ENCODE assay signal across 23 cellular contexts in the genomic region with DNA sequence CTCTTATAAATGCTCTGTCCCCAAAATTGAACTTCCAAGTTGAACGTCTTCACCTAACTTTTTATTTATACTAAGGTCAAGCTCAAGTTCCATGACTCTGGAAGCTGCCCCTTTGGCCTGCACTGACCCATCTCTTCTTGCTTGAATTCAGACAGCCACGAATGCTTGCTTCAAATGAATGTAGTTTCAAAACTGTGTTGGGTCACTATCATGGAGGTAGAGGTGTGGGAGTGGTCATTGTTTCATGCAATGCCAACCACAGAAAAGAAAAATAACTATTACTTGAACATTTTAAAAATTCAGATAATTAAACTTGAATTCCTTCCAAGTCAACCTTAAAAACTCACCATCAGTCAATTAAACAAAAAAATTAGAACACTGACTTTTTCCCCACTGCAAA. TPM values are rescaled to one million over a fixed set of nuclear protein-coding genes. Genes with fewer than 3 reads are reported as not detected.
A peak's percentile ranks its signal among the peaks of the same experiment; 100 is the strongest.
DNase-seq lines count a peak whose midpoint lies in the region; ATAC-seq, FAIRE-seq and TF ChIP-seq lines count a peak whose summit lies in the region.
"Had no signal": no experiment of that assay in that cellular context is flagged by ENCODE, and none has a peak within 500 bp of the region (broad histone marks: within the 10 kb centered on the region; RNA-seq: fewer than 3 reads in every experiment).

No MANE protein-coding gene starts in this region.

- H3K36me3 ChIP-seq in mammary epithelial cell (ENCODE audit: insufficient read depth, low read length) = peaks cover 6% of the 10 kb centered on the region
- no peaks in the 10 kb centered on the region for H3K36me3 ChIP-seq in breast epithelium
- H3K36me3 ChIP-seq in Loucy (ENCODE audit: insufficient read depth, low read length) = peaks cover 3% of the 10 kb centered on the region; the same call in 1 of the 2 replicates
- peaks cover 39% of the 10 kb centered on the region for H3K36me3 ChIP-seq in K562 (ENCODE audit: control insufficient read depth, insufficient read depth, low read length)

- no peak for DNase-seq in mammary epithelial cell
- no peak for DNase-seq in breast epithelium (ENCODE audit: low spot score in 2 of 2)
- peak in 1 of 4 experiments; percentile 37 for DNase-seq in K562 (ENCODE audit: extremely low read depth in 1 of 4, low spot score in 3 of 4)
- no peak for DNase-seq in left colon
- no peak for DNase-seq in NCI-H1694 (lab: John Stamatoyannopoulos, UW)
- DNase-seq: C1 segment of cervical spinal cord, DMS79 treated with DMSO at 0.1 percent for 48 hours, H9, MG63, NCI-H1092, NCI-H1436 treated with DMSO at 0.1 percent for 48 hours, NCI-H2081, NCI-H2171 treated with DMSO at 0.1 percent for 48 hours, NCI-H446, NCI-H69, RPMI8226, SIG-M5 had no signal

- BruUV-seq in mammary epithelial cell (replicated peaks; lab: Mats Ljungman, UMichigan) (TSS peak; percentile 5), K562 (replicated peaks; lab: Mats Ljungman, UMichigan) (no TSS peak)

- WGBS in mammary epithelial cell (ENCODE audit: low coverage, missing lambda C conversion rate) = 53% methylated on average over 2 of the region's 2 CpGs
- 3% methylated on average over 2 of the region's 2 CpGs for WGBS in K562 (ENCODE audit: insufficient coverage, low coverage, missing lambda C conversion rate)

- peaks cover 12% of the 10 kb centered on the region for H3K4me1 ChIP-seq in mammary epithelial cell (ENCODE audit: insufficient read depth, low read length)
- H3K4me1 ChIP-seq in breast epithelium = peaks cover 4 to 12% of the 10 kb centered on the region in 2 donors
- peaks cover 42% of the 10 kb centered on the region for H3K4me1 ChIP-seq in Loucy (ENCODE audit: insufficient read depth, low read length, poor library complexity, severe bottlenecking)
- H3K4me1 ChIP-seq in K562 (replicated peaks in 1 of 2; ENCODE audit: control insufficient read depth in 2 of 2, insufficient read depth in 2 of 2, low read length in 2 of 2) = peaks cover 0 to 14% of the 10 kb centered on the region in 2 experiments; a peak in 3 of 5 replicates

- no peak overlapping the region for H3K4me3 ChIP-seq in mammary epithelial cell (replicated peaks in 1 of 3; ENCODE audit: insufficient read depth in 1 of 3, low read depth in 2 of 3, low read length in 3 of 3)
- H3K4me3 ChIP-seq in breast epithelium = no peak overlapping the region
- H3K4me3 ChIP-seq in Loucy (ENCODE audit: low read length, poor library complexity, severe bottlenecking) = peak overlapping the region; percentile 88
- no peak overlapping the region for H3K4me3 ChIP-seq in K562
- H3K4me3 ChIP-seq: A549, MG63 had no signal

- H3K9me3 ChIP-seq in mammary epithelial cell (replicated peaks; ENCODE audit: insufficient read depth, low read length) (no peaks in the 10 kb centered on the region), breast epithelium (no peaks in the 10 kb centered on the region), Loucy (ENCODE audit: insufficient read depth, low read depth, low read length) (no peaks in the 10 kb centered on the region), K562 (replicated peaks; ENCODE audit: control insufficient read depth, insufficient read depth, low read depth, low read length) (no peaks in the 10 kb centered on the region)
- H3K9me3 ChIP-seq: A549, MG63 had no signal

- TF ChIP-seq CTCF in mammary epithelial cell (conservative IDR thresholded peaks at IDR 0.05 in 1 of 2, IDR thresholded peaks at IDR 0.05 in 1 of 2; ENCODE audit: extremely low read depth in 1 of 2, insufficient read depth in 1 of 2, low read depth in 1 of 2, low read length in 2 of 2) (no peak), breast epithelium (IDR thresholded peaks at IDR 0.05) (no peak), Loucy (conservative IDR thresholded peaks at IDR 0.05; ENCODE audit: low read length) (no peak), K562 (IDR thresholded peaks at IDR 0.05 in 2 of 3, conservative IDR thresholded peaks at IDR 0.05 in 1 of 3; ENCODE audit: insufficient read depth in 2 of 3, low read depth in 1 of 3, low read length in 3 of 3) (no peak)

- H3K27ac ChIP-seq in mammary epithelial cell (ENCODE audit: insufficient read depth, low read depth, low read length) (no peak overlapping the region), breast epithelium (no peak overlapping the region), K562 (ENCODE audit: extremely low read depth, low read depth, low read length) (peak overlapping the region; percentile 41; the same call in 2 of the 3 replicates)
- H3K27ac ChIP-seq: A549, HL-60 had no signal

- POLR2A ChIA-PET in K562 (lab: Yijun Ruan, JAX) = interaction anchor here (0.7 to 1.0 kb wide), 2 partner anchors 30 to 121 kb away, joined by 3 to 4 read pairs; no protein-coding TSS in a partner anchor

- dilution Hi-C loops in mammary epithelial cell (cut with HindIII; ENCODE audit: low sequenced_read_pairs) = no loop called here

- TF ChIP-seq EP300 in K562 (IDR thresholded peaks at IDR 0.05; ENCODE audit: low read length) = no peak

- ATAC-seq in K562 (no peak), left colon (no peak), HG03135 (IDR thresholded peaks at IDR 0.05; ENCODE audit: unreplicated experiment) (no peak)
- ATAC-seq: A549, SK-N-SH treated with all-trans-retinoic acid at 6 μM for 48 hours had no signal

- in situ Hi-C loops in mammary epithelial cell (cut with MboI; ENCODE audit: low sequenced_read_pairs in 2 of 2) = no loop called here
- in situ Hi-C loops in K562 (cut with MboI) = no loop called here

- H3K9me1 ChIP-seq in K562 (ENCODE audit: control insufficient read depth, insufficient read depth, low read length) = no peaks in the 10 kb centered on the region

- TF ChIP-seq POLR2A in breast epithelium (IDR thresholded peaks at IDR 0.05) = no peak
- TF ChIP-seq POLR2A in K562 (conservative IDR thresholded peaks at IDR 0.05) = no peak

- no peak overlapping the region for H3K4me2 ChIP-seq in mammary epithelial cell (ENCODE audit: insufficient read depth, low read depth, low read length)
- H3K4me2 ChIP-seq in Loucy (ENCODE audit: low read depth, low read length, poor library complexity, severe bottlenecking) = peak overlapping the region; percentile 98
- H3K4me2 ChIP-seq in K562 (ENCODE audit: insufficient read depth, low read length) = peak overlapping the region; percentile 22
- H3K4me2 ChIP-seq: A549 had no signal

- peak; percentile 51 for FAIRE-seq in K562 (lab: Jason Lieb, UNC)
- FAIRE-seq: A549, G401.6 had no signal

- H3K79me2 ChIP-seq in mammary epithelial cell (ENCODE audit: insufficient read depth, low read length) (peaks cover 37% of the 10 kb centered on the region), Loucy (ENCODE audit: insufficient read depth, low read length) (peaks cover 65% of the 10 kb centered on the region), K562 (ENCODE audit: control insufficient read depth, insufficient read depth, low read length) (peaks cover 71% of the 10 kb centered on the region)

- no peaks in the 10 kb centered on the region for H3K9me2 ChIP-seq in Loucy (replicated peaks; ENCODE audit: low read depth, low read length)

- H3K9ac ChIP-seq in mammary epithelial cell (ENCODE audit: insufficient read depth, low read length) = no peak overlapping the region
- H3K9ac ChIP-seq in Loucy (ENCODE audit: low read depth, low read length, poor library complexity, severe bottlenecking) = peak overlapping the region; percentile 96
- H3K9ac ChIP-seq in K562 (ENCODE audit: insufficient read depth in 1 of 2, low read depth in 2 of 2, low read length in 2 of 2) = peak overlapping the region in 1 of 2 experiments; percentile 14; a peak in 2 of 4 replicates

- TF ChIP-seq RAD21 in K562 (CRISPR knock-in tag; conservative IDR thresholded peaks at IDR 0.05 in 1 of 2, IDR thresholded peaks at IDR 0.05 in 1 of 2) = no peak

- H2AFZ ChIP-seq in mammary epithelial cell (ENCODE audit: low read depth, low read length) = no peak overlapping the region
- no peak overlapping the region for H2AFZ ChIP-seq in Loucy (ENCODE audit: low read length)
- 0 out of 2 replicates have a peak overlapping the region, but pooled peaks have one; percentile 15 for H2AFZ ChIP-seq in K562 (ENCODE audit: low read depth, low read length)

- intact Hi-C loops in mammary epithelial cell (cut with micrococcal nuclease) = no loop called here
- intact Hi-C loops in breast epithelium (cut with DNase I; ENCODE audit: low total_unique reads) = no loop called here
- intact Hi-C loops in K562 (cut with micrococcal nuclease) = no loop called here
- intact Hi-C loops in left colon (cut with DNase I, micrococcal nuclease) = no loop called here

- H3K27me3 ChIP-seq in mammary epithelial cell (ENCODE audit: insufficient read depth, low read length) (no peaks in the 10 kb centered on the region), breast epithelium (no peaks in the 10 kb centered on the region), Loucy (ENCODE audit: insufficient read depth, low read length, poor library complexity, severe bottlenecking) (no peaks in the 10 kb centered on the region), K562 (ENCODE audit: control insufficient read depth in 2 of 2, insufficient read depth in 2 of 2, low read length in 2 of 2) (no peaks in the 10 kb centered on the region)
- H3K27me3 ChIP-seq: MG63 had no signal

- H3F3A ChIP-seq in Loucy (ENCODE audit: low read depth) = no peaks in the 10 kb centered on the region

- CTCF ChIA-PET in mammary epithelial cell (lab: Charles Lee; ENCODE audit: low non-redundant PET) (no interaction called here), K562 (lab: Yijun Ruan, JAX; ENCODE audit: low intra/inter-chr PET ratio) (interaction anchor here (0.7 kb wide), 1 partner anchor 190 kb away, joined by 3 read pairs; no protein-coding TSS in a partner anchor)

- no peaks in the 10 kb centered on the region for H4K20me1 ChIP-seq in mammary epithelial cell (ENCODE audit: insufficient read depth, low read length)
- H4K20me1 ChIP-seq in Loucy (ENCODE audit: insufficient read depth, low read length, poor library complexity, severe bottlenecking) = no peaks in the 10 kb centered on the region
- H4K20me1 ChIP-seq in K562 (replicated peaks; ENCODE audit: control insufficient read depth, insufficient read depth, low read length) = no peaks in the 10 kb centered on the region

RNA-seq across cellular contexts. Expression of a gene that starts 2.5 kb away (rescaled TPM):
- 10 to 100 TPM; 46.0 to 80.2 TPM for total RNA-seq in mammary epithelial cell
- polyA plus RNA-seq in mammary epithelial cell = 42.5 TPM
- 46.3 TPM for polyA minus RNA-seq in mammary epithelial cell
- 10 to 100 TPM; 42.3 to 55.2 (median 53.4) TPM for total RNA-seq in breast epithelium
- 81.3 and 185 TPM in 2 replicates for total RNA-seq in K562 (2011; cell fraction: chromatin; rRNA removed; ENCODE audit: low replicate concordance)
- 70.9 and 95.7 TPM in 2 replicates for total RNA-seq in K562 (2011; cell fraction: nucleolus; rRNA removed)
- 123 and 138 TPM in 2 replicates for total RNA-seq in K562 (2011; cell fraction: nucleoplasm; rRNA removed)
- total RNA-seq in K562 (2014; rRNA removed) = 24.3 and 27.1 TPM in 2 replicates
- total RNA-seq in K562 (2014; rRNA removed; fragmentation: Illumina TruSeq; extraction: Trizol) = 60.7 and 66.9 TPM in 2 replicates
- total RNA-seq in K562 (2015; rRNA removed; fragmentation: Illumina TruSeq; extraction: Trizol) = 53.2 and 55.4 TPM in 2 replicates
- 35.8 and 37.1 TPM in 2 replicates for total RNA-seq in K562 (2021)
- 66.1 and 83.5 TPM in 2 replicates for polyA plus RNA-seq in K562 (2011; rRNA removed)
- polyA plus RNA-seq in K562 (2011; cell fraction: cytosol; rRNA removed) = 20.0 and 37.0 TPM in 2 replicates
- polyA plus RNA-seq in K562 (2011; cell fraction: nucleus; rRNA removed) = 18.4 and 29.4 TPM in 2 replicates
- 35.0 and 36.9 TPM in 2 replicates for polyA plus RNA-seq in K562 (2012)
- 50.8 and 61.1 TPM in 2 replicates for polyA plus RNA-seq in K562 (2014; fragmentation: Illumina TruSeq; extraction: Trizol)
- polyA plus RNA-seq in K562 (2014; fragmentation: Nextera tagmentation; extraction: Ambion mirVana) = 10 to 100 TPM; 17.1 to 21.9 TPM
- 24.5 and 24.7 TPM in 2 replicates for polyA plus RNA-seq in K562 (2014; rRNA removed)
- polyA minus RNA-seq in K562 (2011; rRNA and poly(A)+ RNA removed) = 73.3 and 75.5 TPM in 2 replicates
- polyA minus RNA-seq in K562 (2011; cell fraction: cytosol; rRNA and poly(A)+ RNA removed) = 13.7 and 22.6 TPM in 2 replicates
- polyA minus RNA-seq in K562 (2011; cell fraction: nucleus; rRNA and poly(A)+ RNA removed) = 51.2 and 69.6 TPM in 2 replicates
- 10 to 100 TPM; 71.1 to 77.0 TPM for total RNA-seq in left colon

RNA-seq across cellular contexts. Expression of a gene that starts 2.8 kb away (rescaled TPM):
- total RNA-seq in mammary epithelial cell (100 to 1,000 TPM in 1 of 2 donors, 10 to 100 TPM in 1; 57.4 to 100 TPM), breast epithelium (100 to 1,000 TPM in 1 of 3 donors, 10 to 100 TPM in 2; 77.9 to 111 (median 78.3) TPM), K562 (2014; rRNA removed) (59.7 and 63.3 TPM in 2 replicates), K562 (2014; rRNA removed; fragmentation: Illumina TruSeq; extraction: Trizol) (89.3 and 95.8 TPM in 2 replicates), K562 (2015; rRNA removed; fragmentation: Illumina TruSeq; extraction: Trizol) (78.1 and 83.2 TPM in 2 replicates), K562 (2021) (68.2 and 69.1 TPM in 2 replicates), left colon (10 to 100 TPM; 90.4 to 91.5 TPM)
- polyA plus RNA-seq in mammary epithelial cell (36.7 TPM), K562 (2011; rRNA removed) (82.3 and 92.3 TPM in 2 replicates), K562 (2014; fragmentation: Illumina TruSeq; extraction: Trizol) (53.9 and 59.9 TPM in 2 replicates), K562 (2014; fragmentation: Nextera tagmentation; extraction: Ambion mirVana) (10 to 100 TPM; 24.7 to 44.3 TPM), K562 (2014; rRNA removed) (66.0 and 67.0 TPM in 2 replicates)
- 63.9 TPM for polyA minus RNA-seq in mammary epithelial cell
- 210 and 638 TPM in 2 replicates for total RNA-seq in K562 (2011; cell fraction: chromatin; rRNA removed; ENCODE audit: low replicate concordance)
- 112 and 129 TPM in 2 replicates for total RNA-seq in K562 (2011; cell fraction: nucleolus; rRNA removed)
- 274 and 479 TPM in 2 replicates for total RNA-seq in K562 (2011; cell fraction: nucleoplasm; rRNA removed)
- 23.0 and 44.2 TPM in 2 replicates for polyA plus RNA-seq in K562 (2011; cell fraction: cytosol; rRNA removed)
- 88.0 and 98.1 TPM in 2 replicates for polyA plus RNA-seq in K562 (2011; cell fraction: nucleus; rRNA removed)
- polyA plus RNA-seq in K562 (2012) = 57.7 and 59.2 TPM in 2 replicates
- polyA minus RNA-seq in K562 (2011; rRNA and poly(A)+ RNA removed) = 299 and 332 TPM in 2 replicates
- 58.5 and 67.1 TPM in 2 replicates for polyA minus RNA-seq in K562 (2011; cell fraction: cytosol; rRNA and poly(A)+ RNA removed)
- 158 and 236 TPM in 2 replicates for polyA minus RNA-seq in K562 (2011; cell fraction: nucleus; rRNA and poly(A)+ RNA removed)
